ENCODE assay signal across 17 cellular contexts in genomic region chr22:27472975-27473374, GRCh38.
"Had no signal": no experiment of that assay in that cellular context is flagged by ENCODE, and none has a peak within 500 bp of the region (broad histone marks: within the 10 kb centered on the region; RNA-seq: fewer than 3 reads in every experiment).

No MANE protein-coding gene starts in this region.

- H3K9me3 ChIP-seq: ascending aorta, gastroesophageal sphincter, heart right ventricle, neutrophil, pancreas, sigmoid colon, spleen, thoracic aorta, upper lobe of left lung had no signal

- DNase-seq: activated CD4-positive, alpha-beta T cell treated with anti-CD3 and anti-CD28 coated beads for 1 hour; activated CD4-positive, alpha-beta T cell treated with anti-CD3 and anti-CD28 coated beads, Interleukin-2, amount 50 U/mL, for 4 hours; activated gamma-delta T cell; effector CD4-positive, alpha-beta T cell; heart right ventricle; natural killer cell; pancreas; sigmoid colon; spleen; stimulated activated naive B cell treated with anti-CD40 and anti-IgM and Interleukin-4, amounts not matched to agents 10 μg/mL and 1 μg/mL and 100 μg/mL, for 72 hours; upper lobe of left lung; WERI-Rb-1 had no signal

- H3K4me1 ChIP-seq: ascending aorta, pancreas, spleen, upper lobe of left lung had no signal

- H3K36me3 ChIP-seq: ascending aorta, gastroesophageal sphincter, heart right ventricle, neutrophil, pancreas, sigmoid colon, spleen, thoracic aorta, upper lobe of left lung, WERI-Rb-1 had no signal

- H3K27me3 ChIP-seq: ascending aorta, pancreas, sigmoid colon, upper lobe of left lung had no signal

- H3K4me3 ChIP-seq: ascending aorta, gastroesophageal sphincter, heart right ventricle, pancreas, sigmoid colon, spleen, thoracic aorta, upper lobe of left lung had no signal

- FAIRE-seq: pancreas had no signal

- ATAC-seq: esophagus mucosa; gastroesophageal sphincter; heart right ventricle; natural killer cell; pancreas; stimulated activated naive B cell treated with anti-CD40 and anti-IgM and Interleukin-4, amounts not matched to agents 10 μg/mL and 1 μg/mL and 100 μg/mL, for 72 hours had no signal

- H3K27ac ChIP-seq: ascending aorta, gastroesophageal sphincter, heart right ventricle, neutrophil, pancreas, sigmoid colon, spleen, thoracic aorta, upper lobe of left lung, WERI-Rb-1 had no signal
